ENCODE assay signal across 2 cellular contexts in genomic region chr15:77901921-77902750, GRCh38.
TF ChIP-seq lines count a peak whose summit lies in the region.

No MANE protein-coding gene starts in this region.

TF ChIP-seq in HCT116, 20 proteins besides CTCF, POLR2A, EP300 and RAD21 (continued from another document):
- TF ChIP-seq ELF1 (IDR thresholded peaks at IDR 0.05; ENCODE audit: borderline replicate concordance, low read depth): no peak
- no peak for TF ChIP-seq MAX (IDR thresholded peaks at IDR 0.05)
- TF ChIP-seq JUND (IDR thresholded peaks at IDR 0.05): no peak
- no peak for TF ChIP-seq ZNF274 (IDR thresholded peaks at IDR 0.05; ENCODE audit: low read depth, low read length)
- no peak for TF ChIP-seq SRF (IDR thresholded peaks at IDR 0.05; ENCODE audit: low read depth)
- TF ChIP-seq EZH2 (IDR thresholded peaks at IDR 0.05): no peak
- TF ChIP-seq, protein P1, sequence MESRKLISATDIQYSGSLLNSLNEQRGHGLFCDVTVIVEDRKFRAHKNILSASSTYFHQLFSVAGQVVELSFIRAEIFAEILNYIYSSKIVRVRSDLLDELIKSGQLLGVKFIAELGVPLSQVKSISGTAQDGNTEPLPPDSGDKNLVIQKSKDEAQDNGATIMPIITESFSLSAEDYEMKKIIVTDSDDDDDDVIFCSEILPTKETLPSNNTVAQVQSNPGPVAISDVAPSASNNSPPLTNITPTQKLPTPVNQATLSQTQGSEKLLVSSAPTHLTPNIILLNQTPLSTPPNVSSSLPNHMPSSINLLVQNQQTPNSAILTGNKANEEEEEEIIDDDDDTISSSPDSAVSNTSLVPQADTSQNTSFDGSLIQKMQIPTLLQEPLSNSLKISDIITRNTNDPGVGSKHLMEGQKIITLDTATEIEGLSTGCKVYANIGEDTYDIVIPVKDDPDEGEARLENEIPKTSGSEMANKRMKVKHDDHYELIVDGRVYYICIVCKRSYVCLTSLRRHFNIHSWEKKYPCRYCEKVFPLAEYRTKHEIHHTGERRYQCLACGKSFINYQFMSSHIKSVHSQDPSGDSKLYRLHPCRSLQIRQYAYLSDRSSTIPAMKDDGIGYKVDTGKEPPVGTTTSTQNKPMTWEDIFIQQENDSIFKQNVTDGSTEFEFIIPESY (IDR thresholded peaks at IDR 0.05; ENCODE audit: extremely low read depth, insufficient replicate concordance, low read length): no peak
- no peak for TF ChIP-seq ZFX (IDR thresholded peaks at IDR 0.05)
- TF ChIP-seq YY1 (IDR thresholded peaks at IDR 0.05; ENCODE audit: extremely low read depth, insufficient replicate concordance, low read depth, low read length): no peak
- no peak for TF ChIP-seq TCF7L2 (IDR thresholded peaks at IDR 0.05; ENCODE audit: borderline replicate concordance, extremely low read depth, insufficient read depth, insufficient read length)
- TF ChIP-seq EGR1 (IDR thresholded peaks at IDR 0.05; ENCODE audit: low read depth): no peak

TF ChIP-seq in GM12878, 131 proteins besides CTCF, POLR2A, EP300 and RAD21 (continued from another document):
- TF ChIP-seq MAX (IDR thresholded peaks at IDR 0.05; ENCODE audit: low read depth, low read length): no peak
- TF ChIP-seq YY1 (IDR thresholded peaks at IDR 0.05; ENCODE audit: low read depth, low read length): no peak
- TF ChIP-seq ZBTB4 (CRISPR knock-in tag; IDR thresholded peaks at IDR 0.05): no peak
- TF ChIP-seq POLR2AphosphoS2 (IDR thresholded peaks at IDR 0.05; ENCODE audit: low read depth, low read length): no peak
- TF ChIP-seq ZZZ3 (IDR thresholded peaks at IDR 0.05; ENCODE audit: control insufficient read depth, insufficient read length, low read depth): no peak
- no peak for TF ChIP-seq HSF1 (IDR thresholded peaks at IDR 0.05; ENCODE audit: low read depth, low read length)
- no peak for TF ChIP-seq ZBED1 (IDR thresholded peaks at IDR 0.05; ENCODE audit: borderline replicate concordance)
- no peak for TF ChIP-seq HDAC2 (IDR thresholded peaks at IDR 0.05)
- TF ChIP-seq POLR2AphosphoS5 (IDR thresholded peaks at IDR 0.05; ENCODE audit: low read length): no peak
- TF ChIP-seq, protein P2, sequence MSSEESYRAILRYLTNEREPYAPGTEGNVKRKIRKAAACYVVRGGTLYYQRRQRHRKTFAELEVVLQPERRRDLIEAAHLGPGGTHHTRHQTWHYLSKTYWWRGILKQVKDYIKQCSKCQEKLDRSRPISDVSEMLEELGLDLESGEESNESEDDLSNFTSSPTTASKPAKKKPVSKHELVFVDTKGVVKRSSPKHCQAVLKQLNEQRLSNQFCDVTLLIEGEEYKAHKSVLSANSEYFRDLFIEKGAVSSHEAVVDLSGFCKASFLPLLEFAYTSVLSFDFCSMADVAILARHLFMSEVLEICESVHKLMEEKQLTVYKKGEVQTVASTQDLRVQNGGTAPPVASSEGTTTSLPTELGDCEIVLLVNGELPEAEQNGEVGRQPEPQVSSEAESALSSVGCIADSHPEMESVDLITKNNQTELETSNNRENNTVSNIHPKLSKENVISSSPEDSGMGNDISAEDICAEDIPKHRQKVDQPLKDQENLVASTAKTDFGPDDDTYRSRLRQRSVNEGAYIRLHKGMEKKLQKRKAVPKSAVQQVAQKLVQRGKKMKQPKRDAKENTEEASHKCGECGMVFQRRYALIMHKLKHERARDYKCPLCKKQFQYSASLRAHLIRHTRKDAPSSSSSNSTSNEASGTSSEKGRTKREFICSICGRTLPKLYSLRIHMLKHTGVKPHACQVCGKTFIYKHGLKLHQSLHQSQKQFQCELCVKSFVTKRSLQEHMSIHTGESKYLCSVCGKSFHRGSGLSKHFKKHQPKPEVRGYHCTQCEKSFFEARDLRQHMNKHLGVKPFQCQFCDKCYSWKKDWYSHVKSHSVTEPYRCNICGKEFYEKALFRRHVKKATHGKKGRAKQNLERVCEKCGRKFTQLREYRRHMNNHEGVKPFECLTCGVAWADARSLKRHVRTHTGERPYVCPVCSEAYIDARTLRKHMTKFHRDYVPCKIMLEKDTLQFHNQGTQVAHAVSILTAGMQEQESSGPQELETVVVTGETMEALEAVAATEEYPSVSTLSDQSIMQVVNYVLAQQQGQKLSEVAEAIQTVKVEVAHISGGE (CRISPR knock-in tag; IDR thresholded peaks at IDR 0.05): no peak
- TF ChIP-seq RCOR1 (conservative IDR thresholded peaks at IDR 0.05; ENCODE audit: low read depth, low read length): no peak
- no peak for TF ChIP-seq PKNOX1 (IDR thresholded peaks at IDR 0.05)
- TF ChIP-seq SMC3 (IDR thresholded peaks at IDR 0.05; ENCODE audit: borderline replicate concordance, low read length): no peak
- TF ChIP-seq HDGF (IDR thresholded peaks at IDR 0.05): no peak
- TF ChIP-seq WRNIP1 (IDR thresholded peaks at IDR 0.05; ENCODE audit: borderline replicate concordance, low read depth, low read length): no peak
